18 cellular contexts compared by ENCODE assay signal in genomic region chr16:4866586-4866985, GRCh38. TPM values are rescaled to one million over a fixed set of nuclear protein-coding genes. Genes with fewer than 3 reads are reported as not detected.
DNase-seq lines count a peak whose midpoint lies in the region; ATAC-seq and TF ChIP-seq lines count a peak whose summit lies in the region.
"Had no signal": no experiment of that assay in that cellular context is flagged by ENCODE, and none has a peak within 500 bp of the region (broad histone marks: within the 10 kb centered on the region; RNA-seq: fewer than 3 reads in every experiment).

No MANE protein-coding gene starts in this region.

- intact Hi-C loops in activated T-helper 2 cell treated with anti-CD3 and anti-CD28 coated beads, Interferon-gamma antibody, Interleukin-2, Interleukin-4, amounts not matched to agents 10 μg/mL and 5 μg/mL and 100 μg/mL, durations not matched to agents 14 hours and 24 hours and 36 hours (cut with micrococcal nuclease): no loop called here

- peaks cover 39% of the 10 kb centered on the region for H3K4me1 ChIP-seq in mesenchymal stem cell (ENCODE audit: control insufficient read depth, insufficient read depth, low read depth, low read length)

- H2BK120ac ChIP-seq in mesenchymal stem cell (ENCODE audit: low read depth, low read length): no peak overlapping the region

- H2AFZ ChIP-seq in mesenchymal stem cell (ENCODE audit: low read depth, low read length): no peak overlapping the region

- peak overlapping the region; percentile 28 for H2AK5ac ChIP-seq in mesenchymal stem cell (ENCODE audit: low read length, severe bottlenecking)

- no peak overlapping the region for H4K8ac ChIP-seq in mesenchymal stem cell (ENCODE audit: low read length)

- H3K36me3 ChIP-seq in mesenchymal stem cell (ENCODE audit: control insufficient read depth in 1 of 2, insufficient read depth in 2 of 2, low read depth in 1 of 2, low read length in 2 of 2): peaks cover 31 to 80% of the 10 kb centered on the region in 2 experiments

- H2BK5ac ChIP-seq in mesenchymal stem cell (ENCODE audit: low read depth, low read length, poor library complexity, severe bottlenecking): no peak overlapping the region

- H3K9ac ChIP-seq in mesenchymal stem cell (ENCODE audit: low read length): no peak overlapping the region
- H3K9ac ChIP-seq: BLaER1 had no signal

- DNase-seq in activated effector memory CD4-positive, alpha-beta T cell treated with anti-CD3 and anti-CD28 coated beads, Interleukin-2, amount 50 U/mL, for 16 hours: peak; percentile 27
- DNase-seq in activated effector memory CD4-positive, alpha-beta T cell treated with Interleukin-2 at 50 U/mL for 16 hours: no peak
- no peak for DNase-seq in activated T-helper 2 cell treated with anti-CD3 and anti-CD28 coated beads, Interferon-gamma antibody, Interleukin-2, Interleukin-4, amounts not matched to agents 10 μg/mL and 5 μg/mL and 100 μg/mL, durations not matched to agents 14 hours and 24 hours and 36 hours (ENCODE audit: low spot score)
- DNase-seq in mesenchymal stem cell (no peak), progenitor cell of endocrine pancreas (ENCODE audit: low spot score, unreplicated experiment) (no peak), GM19240 (ENCODE audit: insufficient read length, low spot score) (no peak), DMS 273 (lab: John Stamatoyannopoulos, UW; ENCODE audit: unreplicated experiment) (no peak)
- DNase-seq: 8988T; AML-193; Calu3; CD4-positive, alpha-beta T cell; DMS79; GOT3; H9 had no signal

- no peak overlapping the region for H3K14ac ChIP-seq in mesenchymal stem cell (ENCODE audit: low read length in 2 of 2)

- peaks cover 8% of the 10 kb centered on the region for H3K4me1 Mint-ChIP-seq in activated T-helper 2 cell treated with anti-CD3 and anti-CD28 coated beads, Interferon-gamma antibody, Interleukin-2, Interleukin-4, amounts not matched to agents 10 μg/mL and 5 μg/mL and 100 μg/mL, durations not matched to agents 14 hours and 24 hours and 36 hours (ENCODE audit: low read depth)
- peaks cover 23% of the 10 kb centered on the region for H3K4me1 Mint-ChIP-seq in progenitor cell of endocrine pancreas (ENCODE audit: low read depth)

- WGBS in mesenchymal stem cell: 96% methylated on average over 12 of the region's 12 CpGs

- peak overlapping the region; percentile 96 for H3K27ac ChIP-seq in mesenchymal stem cell (ENCODE audit: low read length, poor library complexity, severe bottlenecking)
- H3K27ac ChIP-seq: BLaER1 had no signal

- no peak overlapping the region for H3K4me2 ChIP-seq in mesenchymal stem cell (ENCODE audit: low read length, poor library complexity, severe bottlenecking)
- H3K4me2 ChIP-seq: BLaER1 had no signal

- H3K9me3 Mint-ChIP-seq in activated T-helper 2 cell treated with anti-CD3 and anti-CD28 coated beads, Interferon-gamma antibody, Interleukin-2, Interleukin-4, amounts not matched to agents 10 μg/mL and 5 μg/mL and 100 μg/mL, durations not matched to agents 14 hours and 24 hours and 36 hours: no peaks in the 10 kb centered on the region
- no peaks in the 10 kb centered on the region for H3K9me3 Mint-ChIP-seq in progenitor cell of endocrine pancreas (ENCODE audit: low read depth)
- H3K9me3 Mint-ChIP-seq: CD4-positive, alpha-beta T cell; H9 had no signal

- H3K4me3 ChIP-seq in mesenchymal stem cell (ENCODE audit: insufficient read depth in 1 of 2, low read depth in 1 of 2, low read length in 2 of 2): no peak overlapping the region
- H3K4me3 ChIP-seq: BLaER1, GM12878 had no signal

- H2BK12ac ChIP-seq in mesenchymal stem cell (ENCODE audit: low read length in 2 of 2): no peak overlapping the region

- H3K4ac ChIP-seq in mesenchymal stem cell (ENCODE audit: low read depth in 1 of 2, low read length in 2 of 2): no peak overlapping the region

- no peak for ATAC-seq in GM18907 (IDR thresholded peaks at IDR 0.05; ENCODE audit: unreplicated experiment)
- ATAC-seq: GM12878, HepG2 had no signal

- H3K23ac ChIP-seq in mesenchymal stem cell (ENCODE audit: low read length in 2 of 2): no peak overlapping the region

- no peak overlapping the region for H2BK15ac ChIP-seq in mesenchymal stem cell (ENCODE audit: low read depth, poor library complexity, severe bottlenecking)

- H3K18ac ChIP-seq in mesenchymal stem cell (ENCODE audit: low read depth in 1 of 2, low read length in 2 of 2): no peak overlapping the region

- peaks cover 9% of the 10 kb centered on the region for H3K79me1 ChIP-seq in mesenchymal stem cell (replicated peaks; ENCODE audit: low read length, poor library complexity, severe bottlenecking)

- no peak overlapping the region for H4K91ac ChIP-seq in mesenchymal stem cell (ENCODE audit: low read length)

- no peaks in the 10 kb centered on the region for H3K9me3 ChIP-seq in mesenchymal stem cell (ENCODE audit: control insufficient read depth, low read length)
- H3K9me3 ChIP-seq: BLaER1 had no signal

- no peaks in the 10 kb centered on the region for H3K27me3 Mint-ChIP-seq in activated T-helper 2 cell treated with anti-CD3 and anti-CD28 coated beads, Interferon-gamma antibody, Interleukin-2, Interleukin-4, amounts not matched to agents 10 μg/mL and 5 μg/mL and 100 μg/mL, durations not matched to agents 14 hours and 24 hours and 36 hours (ENCODE audit: low read depth)
- no peaks in the 10 kb centered on the region for H3K27me3 Mint-ChIP-seq in progenitor cell of endocrine pancreas
- H3K27me3 Mint-ChIP-seq: CD4-positive, alpha-beta T cell had no signal

- H3K4me3 Mint-ChIP-seq in activated T-helper 2 cell treated with anti-CD3 and anti-CD28 coated beads, Interferon-gamma antibody, Interleukin-2, Interleukin-4, amounts not matched to agents 10 μg/mL and 5 μg/mL and 100 μg/mL, durations not matched to agents 14 hours and 24 hours and 36 hours (ENCODE audit: low read depth): no peak overlapping the region
- H3K4me3 Mint-ChIP-seq in progenitor cell of endocrine pancreas (ENCODE audit: low read depth): peak overlapping the region; percentile 38
- H3K4me3 Mint-ChIP-seq: CD4-positive, alpha-beta T cell; H9 had no signal

- H3K27ac Mint-ChIP-seq in activated T-helper 2 cell treated with anti-CD3 and anti-CD28 coated beads, Interferon-gamma antibody, Interleukin-2, Interleukin-4, amounts not matched to agents 10 μg/mL and 5 μg/mL and 100 μg/mL, durations not matched to agents 14 hours and 24 hours and 36 hours: peak overlapping the region; percentile 35
- H3K27ac Mint-ChIP-seq in progenitor cell of endocrine pancreas: peak overlapping the region; percentile 21
- H3K27ac Mint-ChIP-seq: CD4-positive, alpha-beta T cell had no signal

- peaks cover 56% of the 10 kb centered on the region for H3K36me3 Mint-ChIP-seq in activated T-helper 2 cell treated with anti-CD3 and anti-CD28 coated beads, Interferon-gamma antibody, Interleukin-2, Interleukin-4, amounts not matched to agents 10 μg/mL and 5 μg/mL and 100 μg/mL, durations not matched to agents 14 hours and 24 hours and 36 hours (ENCODE audit: low read depth)
- peaks cover 17% of the 10 kb centered on the region for H3K36me3 Mint-ChIP-seq in progenitor cell of endocrine pancreas (ENCODE audit: insufficient read depth)

- no peaks in the 10 kb centered on the region for H3K27me3 ChIP-seq in mesenchymal stem cell (ENCODE audit: control insufficient read depth in 1 of 2, insufficient read depth in 1 of 2, low read length in 2 of 2)
- H3K27me3 ChIP-seq: BLaER1 had no signal

- TF ChIP-seq CTCF in progenitor cell of endocrine pancreas (IDR thresholded peaks at IDR 0.05; ENCODE audit: unreplicated experiment): no peak

RNA-seq across cellular contexts. Expression of gene UBN1, which starts 19.3 kb away (rescaled TPM):
- total RNA-seq in activated T-helper 2 cell treated with anti-CD3 and anti-CD28 coated beads, Interferon-gamma antibody, Interleukin-2, Interleukin-4, amounts not matched to agents 10 μg/mL and 5 μg/mL and 100 μg/mL, durations not matched to agents 14 hours and 24 hours and 36 hours: 33.8 and 34.2 TPM in 2 replicates
- polyA plus RNA-seq in mesenchymal stem cell (2013, experiment 1 of 2): 24.0 TPM
- 23.4 TPM for polyA plus RNA-seq in mesenchymal stem cell (2013, experiment 2 of 2)
- total RNA-seq in progenitor cell of endocrine pancreas: 41.9 and 42.1 TPM in 2 replicates

RNA-seq across cellular contexts. Expression of gene GLYR1, which starts 19.5 kb away (rescaled TPM):
- 104 and 112 TPM in 2 replicates for total RNA-seq in activated T-helper 2 cell treated with anti-CD3 and anti-CD28 coated beads, Interferon-gamma antibody, Interleukin-2, Interleukin-4, amounts not matched to agents 10 μg/mL and 5 μg/mL and 100 μg/mL, durations not matched to agents 14 hours and 24 hours and 36 hours
- polyA plus RNA-seq in mesenchymal stem cell (2013, experiment 1 of 2): 47.2 TPM
- polyA plus RNA-seq in mesenchymal stem cell (2013, experiment 2 of 2): 44.9 TPM
- total RNA-seq in progenitor cell of endocrine pancreas: 129 and 132 TPM in 2 replicates
